ENCODE assay signal across 18 cellular contexts in genomic region chr12:98208846-98209245, GRCh38.
"Had no signal": no experiment of that assay in that cellular context is flagged by ENCODE, and none has a peak within 500 bp of the region (broad histone marks: within the 10 kb centered on the region; RNA-seq: fewer than 3 reads in every experiment).

No MANE protein-coding gene starts in this region.

- H3K27me3 Mint-ChIP-seq: activated T-cell treated with anti-CD3 and anti-CD28 coated beads, Interleukin-2, amount 50 U/mL, for 24 hours; dendritic cell treated with granulocyte-macrophage colony-stimulating factor and Interleukin-4, amounts not matched to agents 40 ng/mL and 50 ng/mL, for 4 days; stimulated activated memory B cell treated with anti-CD40 and anti-IgM and Interleukin-4, amounts not matched to agents 10 μg/mL and 1 μg/mL and 100 μg/mL, for 72 hours had no signal

- H3K4me3 Mint-ChIP-seq: activated T-cell treated with anti-CD3 and anti-CD28 coated beads, Interleukin-2, amount 50 U/mL, for 24 hours; activated T-helper 17 cell treated with anti-CD3 and anti-CD28 coated beads, Interleukin-2, amount 50 U/mL, for 72 hours; dendritic cell treated with granulocyte-macrophage colony-stimulating factor and Interleukin-4, amounts not matched to agents 40 ng/mL and 50 ng/mL, for 4 days; immature natural killer cell; naive thymus-derived CD4-positive, alpha-beta T cell; stimulated activated memory B cell treated with anti-CD40 and anti-IgM and Interleukin-4, amounts not matched to agents 10 μg/mL and 1 μg/mL and 100 μg/mL, for 72 hours; WTC11 had no signal

- ATAC-seq: activated naive CD4-positive, alpha-beta T cell treated with anti-CD3 and anti-CD28 coated beads, Interleukin-2, amount 50 U/mL, for 72 hours; activated T-helper 17 cell treated with anti-CD3 and anti-CD28 coated beads, Interleukin-2, amount 50 U/mL, for 72 hours; left lung; naive thymus-derived CD4-positive, alpha-beta T cell; stimulated activated memory B cell treated with anti-CD40 and anti-IgM and Interleukin-4, amounts not matched to agents 10 μg/mL and 1 μg/mL and 100 μg/mL, for 72 hours; WTC11 had no signal

- DNase-seq: activated CD8-positive, alpha-beta memory T cell treated with anti-CD3 and anti-CD28 coated beads, Interleukin-2, amount 50 U/mL, for 4 hours; activated T-cell treated with anti-CD3 and anti-CD28 coated beads, Interleukin-2, amount 50 U/mL, for 24 hours; aorta; brain microvascular endothelial cell; caudate nucleus; effector CD4-positive, alpha-beta T cell; immature natural killer cell; left lung; naive thymus-derived CD4-positive, alpha-beta T cell; sigmoid colon; stimulated activated CD4-positive, alpha-beta T cell treated with anti-CD3 and anti-CD28 coated beads, Interleukin-15, amount 100 ng/mL, for 24 hours; stomach; trophoblast cell had no signal

- H3K4me1 Mint-ChIP-seq: activated T-helper 17 cell treated with anti-CD3 and anti-CD28 coated beads, Interleukin-2, amount 50 U/mL, for 72 hours; immature natural killer cell; stimulated activated memory B cell treated with anti-CD40 and anti-IgM and Interleukin-4, amounts not matched to agents 10 μg/mL and 1 μg/mL and 100 μg/mL, for 72 hours had no signal

- H3K36me3 Mint-ChIP-seq: activated naive CD4-positive, alpha-beta T cell treated with anti-CD3 and anti-CD28 coated beads, Interleukin-2, amount 50 U/mL, for 72 hours; immature natural killer cell; naive thymus-derived CD4-positive, alpha-beta T cell; stimulated activated memory B cell treated with anti-CD40 and anti-IgM and Interleukin-4, amounts not matched to agents 10 μg/mL and 1 μg/mL and 100 μg/mL, for 72 hours had no signal

- H3K27ac Mint-ChIP-seq: activated naive CD4-positive, alpha-beta T cell treated with anti-CD3 and anti-CD28 coated beads, Interleukin-2, amount 50 U/mL, for 72 hours; activated T-cell treated with anti-CD3 and anti-CD28 coated beads, Interleukin-2, amount 50 U/mL, for 24 hours; activated T-helper 17 cell treated with anti-CD3 and anti-CD28 coated beads, Interleukin-2, amount 50 U/mL, for 72 hours; dendritic cell treated with granulocyte-macrophage colony-stimulating factor and Interleukin-4, amounts not matched to agents 40 ng/mL and 50 ng/mL, for 4 days; immature natural killer cell; stimulated activated memory B cell treated with anti-CD40 and anti-IgM and Interleukin-4, amounts not matched to agents 10 μg/mL and 1 μg/mL and 100 μg/mL, for 72 hours; WTC11 had no signal
